10 cellular contexts compared by ENCODE assay signal in genomic region chr13:107865643-107866006, GRCh38.
A peak's percentile ranks its signal among the peaks of the same experiment; 100 is the strongest.
DNase-seq lines count a peak whose midpoint lies in the region; ATAC-seq and TF ChIP-seq lines count a peak whose summit lies in the region.
"Had no signal": no experiment of that assay in that cellular context is flagged by ENCODE, and none has a peak within 500 bp of the region (broad histone marks: within the 10 kb centered on the region; RNA-seq: fewer than 3 reads in every experiment).

No MANE protein-coding gene starts in this region.

- H2BK15ac ChIP-seq in mesenchymal stem cell (ENCODE audit: low read depth, poor library complexity, severe bottlenecking) = no peak overlapping the region

- no peak for ATAC-seq in left ventricle myocardium superior
- no peak for ATAC-seq in HG03460 (IDR thresholded peaks at IDR 0.05; ENCODE audit: unreplicated experiment)

- no TSS peak for BruUV-seq in OCI-LY7 (replicated peaks; lab: Mats Ljungman, UMichigan)

- H3K4me2 ChIP-seq in mesenchymal stem cell (ENCODE audit: low read length, poor library complexity, severe bottlenecking) = peak overlapping the region; percentile 80
- no peak overlapping the region for H3K4me2 ChIP-seq in OCI-LY7 (ENCODE audit: low read length)

- no peaks in the 10 kb centered on the region for H3K9me2 ChIP-seq in OCI-LY7 (ENCODE audit: insufficient read depth, low read length)

- H3K4ac ChIP-seq in mesenchymal stem cell (ENCODE audit: low read depth in 1 of 2, low read length in 2 of 2) = no peak overlapping the region

- no peak overlapping the region for H4K8ac ChIP-seq in mesenchymal stem cell (ENCODE audit: low read length)

- peak overlapping the region in 1 of 2 experiments; percentile 11 for H3K14ac ChIP-seq in mesenchymal stem cell (ENCODE audit: low read length in 2 of 2)

- no peak for TF ChIP-seq CTCF in left ventricle myocardium inferior (IDR thresholded peaks at IDR 0.05; ENCODE audit: borderline replicate concordance)
- no peak for TF ChIP-seq CTCF in brain microvascular endothelial cell (IDR thresholded peaks at IDR 0.05; ENCODE audit: low read depth, low read length, missing control alignments)
- TF ChIP-seq CTCF in OCI-LY7 (conservative IDR thresholded peaks at IDR 0.05; ENCODE audit: low read length) = no peak

- DNase-seq in left ventricle myocardium inferior (no peak), left ventricle myocardium superior (no peak), brain microvascular endothelial cell (no peak), mesenchymal stem cell (peak; percentile 53), OCI-LY7 (ENCODE audit: low spot score) (no peak), ecto neural progenitor cell (ENCODE audit: low spot score) (no peak), AML-193 (lab: John Stamatoyannopoulos, UW) (no peak)
- DNase-seq: CD4-positive, alpha-beta memory T cell; T-helper 2 cell had no signal

- no peak overlapping the region for H3K23ac ChIP-seq in mesenchymal stem cell (ENCODE audit: low read length in 2 of 2)

- peaks cover 7% of the 10 kb centered on the region for H3K79me1 ChIP-seq in mesenchymal stem cell (replicated peaks; ENCODE audit: low read length, poor library complexity, severe bottlenecking)

- peaks cover 26% of the 10 kb centered on the region for H3K4me1 ChIP-seq in left ventricle myocardium inferior
- H3K4me1 ChIP-seq in mesenchymal stem cell (ENCODE audit: control insufficient read depth, insufficient read depth, low read depth, low read length) = no peaks in the 10 kb centered on the region
- no peaks in the 10 kb centered on the region for H3K4me1 ChIP-seq in OCI-LY7 (ENCODE audit: insufficient read depth, low read length, poor library complexity, severe bottlenecking)

- H2AFZ ChIP-seq in mesenchymal stem cell (ENCODE audit: low read depth, low read length) (no peak overlapping the region), OCI-LY7 (ENCODE audit: low read length) (no peak overlapping the region)

- WGBS in mesenchymal stem cell = 3% methylated on average over 15 of the region's 16 CpGs

- H3K36me3 ChIP-seq in left ventricle myocardium inferior (no peaks in the 10 kb centered on the region), brain microvascular endothelial cell (replicated peaks) (no peaks in the 10 kb centered on the region), mesenchymal stem cell (ENCODE audit: control insufficient read depth in 1 of 2, insufficient read depth in 2 of 2, low read depth in 1 of 2, low read length in 2 of 2) (no peaks in the 10 kb centered on the region), OCI-LY7 (ENCODE audit: insufficient read depth, low read length) (no peaks in the 10 kb centered on the region)

- no peak overlapping the region for H2BK12ac ChIP-seq in mesenchymal stem cell (ENCODE audit: low read length in 2 of 2)

- POLR2A ChIA-PET in OCI-LY7 (lab: Charles Lee) = no interaction called here

- no peak overlapping the region for H2BK120ac ChIP-seq in mesenchymal stem cell (ENCODE audit: low read depth, low read length)

- no peak overlapping the region for H2AK5ac ChIP-seq in mesenchymal stem cell (ENCODE audit: low read length, severe bottlenecking)

- peak overlapping the region; percentile 97 for H4K91ac ChIP-seq in mesenchymal stem cell (ENCODE audit: low read length)

- no peak overlapping the region for H2BK5ac ChIP-seq in mesenchymal stem cell (ENCODE audit: low read depth, low read length, poor library complexity, severe bottlenecking)

- H3K4me3 ChIP-seq in left ventricle myocardium inferior = peak overlapping the region; percentile 59
- peak overlapping the region; percentile 69 for H3K4me3 ChIP-seq in brain microvascular endothelial cell (ENCODE audit: low read depth, low read length)
- peak overlapping the region; percentile 65 to 86 for H3K4me3 ChIP-seq in mesenchymal stem cell (ENCODE audit: insufficient read depth in 1 of 2, low read depth in 1 of 2, low read length in 2 of 2)
- no peak overlapping the region for H3K4me3 ChIP-seq in OCI-LY7 (ENCODE audit: low read depth, low read length, poor library complexity, severe bottlenecking)

- H3K27ac ChIP-seq in left ventricle myocardium inferior (replicated peaks) = no peak overlapping the region
- H3K27ac ChIP-seq in brain microvascular endothelial cell = no peak overlapping the region
- peak overlapping the region; percentile 13 for H3K27ac ChIP-seq in mesenchymal stem cell (ENCODE audit: low read length, poor library complexity, severe bottlenecking)
- H3K27ac ChIP-seq in OCI-LY7 (ENCODE audit: low read depth, low read length, poor library complexity, severe bottlenecking) = no peak overlapping the region

- no peak overlapping the region for H3K9ac ChIP-seq in mesenchymal stem cell (ENCODE audit: low read length)

- H4K20me1 ChIP-seq in OCI-LY7 (ENCODE audit: insufficient read depth, low read length) = no peaks in the 10 kb centered on the region

- no peaks in the 10 kb centered on the region for H3K9me3 ChIP-seq in left ventricle myocardium inferior (replicated peaks)
- H3K9me3 ChIP-seq in mesenchymal stem cell (ENCODE audit: control insufficient read depth, low read length) = no peaks in the 10 kb centered on the region
- H3K9me3 ChIP-seq in OCI-LY7 (ENCODE audit: low read length) = no peaks in the 10 kb centered on the region

- peak overlapping the region in 1 of 2 experiments; percentile 83 for H3K18ac ChIP-seq in mesenchymal stem cell (ENCODE audit: low read depth in 1 of 2, low read length in 2 of 2)

- peaks cover 67% of the 10 kb centered on the region for H3K27me3 ChIP-seq in left ventricle myocardium inferior (ENCODE audit: low read depth)
- peaks cover 9% of the 10 kb centered on the region for H3K27me3 ChIP-seq in brain microvascular endothelial cell (replicated peaks)
- peaks cover 0 to 47% of the 10 kb centered on the region in 2 experiments for H3K27me3 ChIP-seq in mesenchymal stem cell (ENCODE audit: control insufficient read depth in 1 of 2, insufficient read depth in 1 of 2, low read length in 2 of 2)

- in situ Hi-C loops in brain microvascular endothelial cell (cut with HindIII; ENCODE audit: low pct_ligation_motif_present, low sequenced_read_pairs) = no loop called here

- CTCF ChIA-PET in OCI-LY7 (lab: Charles Lee; ENCODE audit: unreplicated experiment) = no interaction called here

- no peaks in the 10 kb centered on the region for H3K79me2 ChIP-seq in OCI-LY7 (ENCODE audit: insufficient read depth, low read depth, low read length)

- intact Hi-C loops in left ventricle myocardium inferior (cut with micrococcal nuclease) (no loop called here), left ventricle myocardium superior (cut with micrococcal nuclease) (no loop called here), OCI-LY7 (cut with micrococcal nuclease; ENCODE audit: unreplicated experiment) (no loop called here)
